Comparison of ENCODE assay signal across 24 cellular contexts in the genomic region with DNA sequence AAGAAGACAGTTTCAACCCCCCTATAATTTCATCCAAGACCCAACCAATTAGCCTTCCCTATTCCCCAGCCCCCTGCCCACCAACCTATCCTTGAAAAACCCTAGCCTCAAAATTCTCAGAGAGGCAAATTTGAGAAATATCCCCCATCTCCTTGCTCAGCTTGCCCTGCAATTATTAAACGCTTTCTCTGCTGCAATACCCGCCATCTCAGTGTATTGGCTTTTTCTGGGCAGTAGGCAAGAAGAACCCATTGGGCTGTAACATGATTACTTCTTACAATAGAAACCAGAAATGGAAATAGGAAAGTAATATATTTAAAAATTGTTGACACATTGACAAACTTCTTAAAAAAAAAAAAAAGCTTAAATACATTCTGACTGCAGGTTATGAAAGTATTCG.
"Had no signal": no experiment of that assay in that cellular context is flagged by ENCODE, and none has a peak within 500 bp of the region (broad histone marks: within the 10 kb centered on the region; RNA-seq: fewer than 3 reads in every experiment).

No MANE protein-coding gene starts in this region.

- H3K4me3 ChIP-seq: left ventricle myocardium inferior, lung, ovary, right atrium auricular region, skin epidermis, stomach, testis, thyroid gland, transverse colon, upper lobe of left lung, vagina had no signal

- DNase-seq: islet precursor cell; left ventricle myocardium inferior; mesendoderm; naive B cell; natural killer cell; ovary; stimulated activated CD4-positive, alpha-beta T cell treated with anti-CD3 and anti-CD28 coated beads, Interleukin-12 subunit alpha, Interleukin-12 subunit beta, amount 100 ng/mL, for 4 hours; stimulated activated CD4-positive, alpha-beta T cell treated with anti-CD3 and anti-CD28 coated beads, Interleukin-15, amount 100 ng/mL, for 24 hours; stimulated activated CD4-positive, alpha-beta T cell treated with anti-CD3 and anti-CD28 coated beads, Interleukin-2, amount 100 ng/mL, for 24 hours; stimulated activated CD4-positive, alpha-beta T cell treated with anti-CD3 and anti-CD28 coated beads, Interleukin-4, amount 100 ng/mL, for 1 hour; stimulated activated naive B cell treated with anti-CD40 and anti-IgM and Interleukin-4, amounts not matched to agents 10 μg/mL and 1 μg/mL and 100 μg/mL, for 72 hours; stimulated activated naive CD8-positive, alpha-beta T cell treated with anti-CD3 and anti-CD28 coated beads, Interleukin-15, Interleukin-2, amounts not matched to agents 100 U/mL and 50 U/mL, for 24 hours; stomach; testis; thyroid gland; transverse colon; upper lobe of left lung had no signal

- H3K9me3 ChIP-seq: ovary, testis, thyroid gland had no signal

- H3K27ac ChIP-seq: left ventricle myocardium inferior, ovary, right atrium auricular region, skin epidermis, stomach, testis, thyroid gland, transverse colon, vagina had no signal

- H3K27me3 Mint-ChIP-seq: progenitor cell of endocrine pancreas had no signal

- H3K4me3 Mint-ChIP-seq: mesothelial cell of epicardium; naive B cell; natural killer cell; stimulated activated naive B cell treated with anti-CD40 and anti-IgM and Interleukin-4, amounts not matched to agents 10 μg/mL and 1 μg/mL and 100 μg/mL, for 72 hours had no signal

- H3K27ac Mint-ChIP-seq: mesothelial cell of epicardium; naive B cell; natural killer cell; progenitor cell of endocrine pancreas; stimulated activated naive B cell treated with anti-CD40 and anti-IgM and Interleukin-4, amounts not matched to agents 10 μg/mL and 1 μg/mL and 100 μg/mL, for 72 hours had no signal

- ATAC-seq: natural killer cell; sciatic nerve; stimulated activated naive B cell treated with anti-CD40 and anti-IgM and Interleukin-4, amounts not matched to agents 10 μg/mL and 1 μg/mL and 100 μg/mL, for 72 hours; stimulated activated naive CD8-positive, alpha-beta T cell treated with anti-CD3 and anti-CD28 coated beads, Interleukin-15, Interleukin-2, amounts not matched to agents 100 U/mL and 50 U/mL, for 24 hours had no signal

- H3K4me1 Mint-ChIP-seq: mesothelial cell of epicardium; naive B cell; natural killer cell; stimulated activated naive B cell treated with anti-CD40 and anti-IgM and Interleukin-4, amounts not matched to agents 10 μg/mL and 1 μg/mL and 100 μg/mL, for 72 hours had no signal

- H3K27me3 ChIP-seq: ovary, right atrium auricular region, stomach, testis, thyroid gland, transverse colon, upper lobe of left lung, vagina had no signal

- H3K4me1 ChIP-seq: left ventricle myocardium inferior, right atrium auricular region, stomach, testis, thyroid gland, transverse colon, upper lobe of left lung, vagina had no signal

- H3K36me3 ChIP-seq: left ventricle myocardium inferior, ovary, right atrium auricular region, stomach, thyroid gland, transverse colon, upper lobe of left lung, vagina had no signal
